Comparison of ENCODE assay signal across 20 cellular contexts in the genomic region with DNA sequence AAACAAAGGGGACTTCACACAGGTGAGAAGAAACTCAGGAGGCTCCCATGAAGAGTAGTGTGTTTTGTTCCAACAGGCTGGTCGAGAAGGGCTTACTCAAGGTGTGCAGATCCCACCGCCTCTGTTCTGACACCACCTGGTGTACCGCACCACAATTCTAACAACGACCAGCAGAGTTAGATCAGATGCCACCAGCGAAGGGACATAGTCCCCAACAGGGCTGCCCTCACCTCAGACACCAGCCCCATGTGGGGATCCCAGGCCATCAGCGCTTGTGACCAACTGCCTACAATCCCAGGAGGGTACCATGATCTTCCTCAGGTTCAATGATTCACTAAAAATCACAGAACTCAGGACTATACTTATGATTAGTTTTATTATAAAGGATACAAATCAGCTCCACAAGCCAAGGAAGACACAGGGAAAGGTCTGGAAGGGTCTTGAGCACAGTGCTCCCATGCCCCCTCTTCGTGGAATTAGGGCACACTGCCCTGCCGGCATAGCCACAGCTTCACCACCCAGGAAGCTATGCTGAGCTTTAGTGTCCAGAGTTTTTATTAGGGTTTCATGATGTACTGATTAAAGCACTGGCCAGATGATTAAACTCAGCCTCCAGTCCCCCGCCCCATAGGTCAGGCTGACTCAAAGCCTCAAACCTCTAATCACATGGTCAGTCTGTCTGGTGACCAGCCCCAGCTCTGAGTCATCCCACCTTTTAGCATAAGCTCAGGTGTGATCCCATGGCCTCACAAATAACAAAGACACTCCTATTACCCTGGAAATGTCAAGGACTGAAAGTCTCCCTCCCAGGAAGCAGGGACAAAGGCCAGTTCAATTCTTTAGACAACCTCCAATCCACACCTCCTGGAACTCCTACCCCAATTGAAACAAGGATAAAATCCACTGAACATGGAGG. TPM values are rescaled to one million over a fixed set of nuclear protein-coding genes. Genes with fewer than 3 reads are reported as not detected.
DNase-seq lines count a peak whose midpoint lies in the region; ATAC-seq and TF ChIP-seq lines count a peak whose summit lies in the region.
"Had no signal": no experiment of that assay in that cellular context is flagged by ENCODE, and none has a peak within 500 bp of the region (broad histone marks: within the 10 kb centered on the region; RNA-seq: fewer than 3 reads in every experiment).

No MANE protein-coding gene starts in this region.

- TF ChIP-seq CTCF in MCF 10A (IDR thresholded peaks at IDR 0.05; ENCODE audit: unreplicated experiment) (no peak), breast epithelium (IDR thresholded peaks at IDR 0.05) (no peak), PC-3 (conservative IDR thresholded peaks at IDR 0.05; ENCODE audit: low read depth, low read length) (no peak), epithelial cell of proximal tubule (conservative IDR thresholded peaks at IDR 0.05; ENCODE audit: low read depth, low read length) (no peak), transverse colon (IDR thresholded peaks at IDR 0.05) (no peak)

- H3K27me3 Mint-ChIP-seq in MCF 10A (ENCODE audit: insufficient read depth, unreplicated experiment) = no peaks in the 10 kb centered on the region
- H3K27me3 Mint-ChIP-seq: CD8-positive, alpha-beta memory T cell had no signal

- BruUV-seq in MCF 10A (replicated peaks; lab: Mats Ljungman, UMichigan) (TSS peak; percentile 11), PC-3 (replicated peaks; lab: Mats Ljungman, UMichigan) (TSS peak; percentile 7)

- H4K20me1 ChIP-seq in PC-3 (ENCODE audit: low read length) = no peaks in the 10 kb centered on the region

- DNase-seq in MCF 10A (ENCODE audit: unreplicated experiment) (no peak), breast epithelium (ENCODE audit: low spot score in 2 of 2) (no peak), PC-3 (peak; percentile 57), epithelial cell of proximal tubule (ENCODE audit: low read depth) (peak; percentile 25), transverse colon (peak; percentile 52), NCI-H2029 (lab: John Stamatoyannopoulos, UW) (no peak)
- DNase-seq in activated effector memory CD4-positive, alpha-beta T cell treated with Interleukin-2 at 50 U/mL for 16 hours = no peak
- DNase-seq: activated CD8-positive, alpha-beta memory T cell treated with anti-CD3 and anti-CD28 coated beads for 24 hours; activated effector memory CD4-positive, alpha-beta T cell treated with anti-CD3 and anti-CD28 coated beads, Interleukin-2, amount 50 U/mL, for 16 hours; CD8-positive, alpha-beta memory T cell; glutamatergic neuron; H9; mesenchymal stem cell; NCI-H774; substantia nigra had no signal

- H3K4me1 Mint-ChIP-seq in MCF 10A (ENCODE audit: insufficient read depth, unreplicated experiment) = no peaks in the 10 kb centered on the region

- H3K27me3 ChIP-seq in breast epithelium (no peaks in the 10 kb centered on the region), PC-3 (ENCODE audit: low read length) (no peaks in the 10 kb centered on the region), transverse colon (no peaks in the 10 kb centered on the region)
- H3K27me3 ChIP-seq: ascending aorta, right atrium auricular region had no signal

- no peak overlapping the region for H3K27ac ChIP-seq in breast epithelium
- no peak overlapping the region for H3K27ac ChIP-seq in PC-3 (ENCODE audit: low read length)
- peak overlapping the region; percentile 63 to 86 (median 78) for H3K27ac ChIP-seq in transverse colon
- H3K27ac ChIP-seq: ascending aorta, coronary artery, right atrium auricular region, VCaP had no signal

- H3K9me2 ChIP-seq in PC-3 (replicated peaks; ENCODE audit: low read length) = no peaks in the 10 kb centered on the region

- H3F3A ChIP-seq in PC-3 (ENCODE audit: low read length, unreplicated experiment) = no peaks in the 10 kb centered on the region

- H3K4me1 ChIP-seq in breast epithelium (no peaks in the 10 kb centered on the region), PC-3 (ENCODE audit: insufficient read depth, low read length) (no peaks in the 10 kb centered on the region), transverse colon (peaks cover 0 to 30% (median 17%) of the 10 kb centered on the region in 4 donors)
- H3K4me1 ChIP-seq: ascending aorta, right atrium auricular region had no signal

- H3K79me2 ChIP-seq in PC-3 (ENCODE audit: low read length) = no peaks in the 10 kb centered on the region

- no peak overlapping the region for H3K4me3 Mint-ChIP-seq in MCF 10A (ENCODE audit: unreplicated experiment)
- H3K4me3 Mint-ChIP-seq: CD8-positive, alpha-beta memory T cell; H9 had no signal

- no peak overlapping the region for H2AFZ ChIP-seq in PC-3 (ENCODE audit: low read length)

- peaks cover 67% of the 10 kb centered on the region for H3K36me3 Mint-ChIP-seq in MCF 10A (ENCODE audit: insufficient read depth, unreplicated experiment)

- no peak for TF ChIP-seq POLR2A in breast epithelium (IDR thresholded peaks at IDR 0.05)
- TF ChIP-seq POLR2A in transverse colon (IDR thresholded peaks at IDR 0.05) = no peak

- CTCF ChIA-PET in MCF 10A (lab: Yijun Ruan, JAX) (interaction anchor here (0.6 to 1.1 kb wide), 2 partner anchors 51 to 410 kb away, joined by 3 to 4 read pairs; no protein-coding TSS in a partner anchor), PC-3 (lab: Charles Lee) (no interaction called here)

- H3K9ac ChIP-seq in PC-3 (ENCODE audit: low read length) = no peak overlapping the region

- H3K36me3 ChIP-seq in breast epithelium (peaks cover 17% of the 10 kb centered on the region), PC-3 (ENCODE audit: low read depth, low read length) (peaks cover 57% of the 10 kb centered on the region), transverse colon (peaks cover 0 to 29% (median 3%) of the 10 kb centered on the region in 4 donors)

- H3K4me3 ChIP-seq in breast epithelium (no peak overlapping the region), PC-3 (ENCODE audit: low read length) (no peak overlapping the region), epithelial cell of proximal tubule (ENCODE audit: low read depth, low read length) (no peak overlapping the region), transverse colon (no peak overlapping the region)
- H3K4me3 ChIP-seq: ascending aorta, coronary artery, right atrium auricular region had no signal

- in situ Hi-C loops in transverse colon (cut with MboI; ENCODE audit: low pct_ligation_motif_present in 1 of 4, low pct_unique_long_range_greater_than_20kb in 1 of 4, low sequenced_read_pairs in 3 of 4) = no loop called here

- peak; percentile 60 for ATAC-seq in PC-3
- no peak for ATAC-seq in GM18502 (IDR thresholded peaks at IDR 0.05; ENCODE audit: poor library complexity, unreplicated experiment)

- 94% methylated on average over 9 of the region's 9 CpGs; no CpG with 5 or more reads in 1 of the 2 donors for WGBS in transverse colon (ENCODE audit: low coverage in 1 of 2), 2 donors

- H3K9me3 Mint-ChIP-seq in MCF 10A (ENCODE audit: unreplicated experiment) = peaks cover 17% of the 10 kb centered on the region

- H3K27ac Mint-ChIP-seq in MCF 10A (ENCODE audit: low read depth, unreplicated experiment) = no peak overlapping the region
- H3K27ac Mint-ChIP-seq: H9 had no signal

- no peak for TF ChIP-seq EP300 in transverse colon (IDR thresholded peaks at IDR 0.05; ENCODE audit: low read depth)

- H3K9me3 ChIP-seq in breast epithelium (peaks cover 7 to 9% of the 10 kb centered on the region in 2 donors), PC-3 (ENCODE audit: low read length) (peaks cover 9% of the 10 kb centered on the region; the same call in 1 of the 2 replicates), transverse colon (no peaks in the 10 kb centered on the region)
- H3K9me3 ChIP-seq: ascending aorta, right atrium auricular region had no signal

- intact Hi-C loops in MCF 10A (cut with micrococcal nuclease) (no loop called here), breast epithelium (cut with DNase I; ENCODE audit: low total_unique reads) (no loop called here), PC-3 (cut with micrococcal nuclease) (no loop called here), transverse colon (cut with DNase I; ENCODE audit: low total_unique reads) (no loop called here)

- H3K4me2 ChIP-seq in PC-3 (ENCODE audit: low read length) = no peak overlapping the region

- POLR2A ChIA-PET in MCF 10A (lab: Yijun Ruan, JAX) = interaction anchor here (1.2 kb wide), 1 partner anchor 51 kb away, joined by 3 read pairs; no protein-coding TSS in a partner anchor
- POLR2A ChIA-PET in PC-3 (lab: Charles Lee; ENCODE audit: unreplicated experiment) = interaction anchor here (0.6 to 1.0 kb wide), 2 partner anchors 8 to 26 kb away, joined by 3 to 10 read pairs; a partner anchor contains a TSS

RNA-seq across cellular contexts. Expression of a gene that starts 26.0 kb away (rescaled TPM):
- total RNA-seq in MCF 10A (2022) (178 and 215 TPM in 2 replicates), breast epithelium (10 to 100 TPM; 29.9 to 61.0 (median 37.1) TPM), PC-3 (2014; rRNA removed) (44.0 and 60.2 TPM in 2 replicates), epithelial cell of proximal tubule (51.7 and 58.1 TPM in 2 replicates), transverse colon (100 to 1,000 TPM in 2 of 4 donors, 10 to 100 TPM in 2; 67.5 to 251 (median 97.7) TPM)

RNA-seq across cellular contexts. Expression of a gene that starts 53.9 kb away (rescaled TPM):
- total RNA-seq in MCF 10A (2022) = 16.5 and 23.9 TPM in 2 replicates
- total RNA-seq in breast epithelium = 10 to 100 TPM in 2 of 3 donors, 1 to 10 TPM in 1; 7.0 to 13.8 (median 11.9) TPM
- total RNA-seq in PC-3 (2014; rRNA removed) = 8.4 and 12.4 TPM in 2 replicates
- total RNA-seq in epithelial cell of proximal tubule = 3.3 and 6.8 TPM in 2 replicates
- 10 to 100 TPM in 2 of 4 donors, 1 to 10 TPM in 2; 2.6 to 35.9 (median 11.4) TPM for total RNA-seq in transverse colon

RNA-seq across cellular contexts. Expression of a gene that starts 54.1 kb away (rescaled TPM):
- total RNA-seq in MCF 10A (2022) (3.3 and 3.5 TPM in 2 replicates), breast epithelium (1 to 10 TPM in 2 of 3 donors, under 1 TPM in 1; 0.48 to 2.3 (median 2.0) TPM), PC-3 (2014; rRNA removed) (2.3 and 4.4 TPM in 2 replicates), epithelial cell of proximal tubule (0.17 and 0.43 TPM in 2 replicates), transverse colon (1 to 10 TPM in 1 of 4 donors, under 1 TPM in 1, not detected in 2; 0.27 to 1.3 TPM)

Comparison
In these comparisons a context has a peak if more than half of its experiments do, and no peak if none do; other contexts are left out.
1. DNase-seq: peak in PC-3 (single experiment), epithelial cell of proximal tubule (single experiment) and transverse colon (single experiment); none in MCF 10A (single experiment), breast epithelium (0 of 2), NCI-H2029 (single experiment) and activated effector memory CD4-positive, alpha-beta T cell treated with Interleukin-2 at 50 U/mL for 16 hours (single experiment).
2. H3K27ac ChIP-seq: peak in transverse colon (4 of 4); none in breast epithelium (0 of 2) and PC-3 (single experiment).